ENCODE assay signal across 8 cellular contexts in the genomic region with DNA sequence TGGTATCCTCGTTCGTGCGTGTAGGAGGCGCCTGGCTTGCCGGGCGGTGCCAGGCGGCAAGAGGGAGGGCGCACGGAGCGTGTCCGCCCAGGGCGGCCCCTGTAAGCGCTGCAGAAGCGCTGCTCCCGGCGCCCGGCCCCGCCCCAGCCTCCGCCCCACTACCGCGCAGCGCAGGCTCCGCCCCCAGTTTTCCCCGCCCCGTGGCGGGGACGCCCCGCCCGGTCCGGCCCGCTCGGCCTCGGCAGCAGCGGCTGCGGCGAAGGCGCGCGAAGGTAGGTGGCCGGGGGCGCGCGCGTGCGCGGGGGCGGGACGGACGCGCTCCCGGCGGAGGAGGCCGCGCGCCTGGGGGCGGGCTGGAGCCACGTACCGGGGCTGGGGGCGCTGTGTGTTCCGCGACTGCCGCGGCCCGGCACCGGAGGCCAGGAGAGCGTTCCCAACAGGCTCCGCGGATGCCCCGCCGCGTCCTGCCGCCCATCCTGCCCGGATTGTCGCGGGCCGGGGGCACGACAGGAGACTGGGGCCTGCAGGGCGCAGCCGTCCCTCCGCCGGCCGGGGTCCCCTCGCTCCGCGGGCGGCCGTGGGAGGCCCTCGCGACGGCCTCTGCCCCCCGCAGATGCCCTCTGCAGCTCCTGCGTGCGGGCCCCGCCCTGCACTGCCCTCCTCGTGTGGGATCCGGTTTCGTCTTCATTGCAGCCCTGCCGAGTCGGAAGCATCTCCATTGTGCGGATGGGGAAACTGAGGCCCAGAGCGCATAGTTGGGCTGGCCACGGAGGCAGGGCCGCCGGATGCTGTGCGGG. TPM values are rescaled to one million over a fixed set of nuclear protein-coding genes. Genes with fewer than 3 reads are reported as not detected.
DNase-seq lines count a peak whose midpoint lies in the region; ATAC-seq and TF ChIP-seq lines count a peak whose summit lies in the region.

No MANE protein-coding gene starts in this region.

- DNase-seq in AG09309 (ENCODE audit: low read depth) (peak; percentile 64), NCI-H460 (ENCODE audit: extremely low read depth, low read depth) (peak; percentile 82), cerebellum (ENCODE audit: low spot score) (peak; percentile 100), kidney glomerular epithelial cell (lab: John Stamatoyannopoulos, UW) (peak; percentile 94)
- DNase-seq in activated CD4-positive, alpha-beta T cell treated with anti-CD3 and anti-CD28 coated beads for 1 hour, result peak; percentile 94
- peak; percentile 85 to 93 for DNase-seq in stimulated activated CD4-positive, alpha-beta T cell treated with anti-CD3 and anti-CD28 coated beads, Interleukin-15, amount 100 ng/mL, for 48 hours (ENCODE audit: low read depth in 2 of 2)

- no peak for TF ChIP-seq CTCF in AG09309 (IDR thresholded peaks at IDR 0.05; ENCODE audit: control insufficient read depth, insufficient read depth, low read depth, low read length, missing control alignments)

- peak overlapping the region; percentile 57 for H3K4me3 ChIP-seq in AG09309 (ENCODE audit: control insufficient read depth, low read depth, low read length)

- ATAC-seq in GM19035 (IDR thresholded peaks at IDR 0.05; ENCODE audit: unreplicated experiment) (peak; percentile 86), HG03354 (IDR thresholded peaks at IDR 0.05; ENCODE audit: poor library complexity, severe bottlenecking, unreplicated experiment) (peak; percentile 84)

RNA-seq across cellular contexts. Expression of a gene that starts 7.7 kb away (rescaled TPM):
- total RNA-seq in NCI-H460 (2014; rRNA removed; shearing (Covaris generic)), result 3.3 and 4.8 TPM in 2 replicates
- polyA plus RNA-seq in NCI-H460 (2014; cell fraction: nucleus; rRNA removed), result 30.1 and 37.3 TPM in 2 replicates
- 17.2 TPM for total RNA-seq in cerebellum

RNA-seq across cellular contexts. Expression of a gene that starts 18.3 kb away (rescaled TPM):
- total RNA-seq in NCI-H460 (2014; rRNA removed; shearing (Covaris generic)), result under 0.01 TPM in 2 replicates
- not detected in 2 replicates for polyA plus RNA-seq in NCI-H460 (2014; cell fraction: nucleus; rRNA removed)
- total RNA-seq in cerebellum, result 40,842 TPM

Comparison
In these comparisons a context has a peak if more than half of its experiments do, and no peak if none do; other contexts are left out.
1. Peak in every context shown above with its lines: DNase-seq, ATAC-seq and H3K4me3 ChIP-seq.
2. RNA of a gene that starts 18.3 kb away (total RNA-seq): 40,842 TPM in cerebellum (single experiment); under 0.01 TPM in NCI-H460; every median in the first group is over 1,000 times any median in the second.